1 cellular context compared by ENCODE assay signal in genomic region chr5:72380491-72381274, GRCh38.
TF ChIP-seq lines count a peak whose summit lies in the region.

No MANE protein-coding gene starts in this region.

TF ChIP-seq in HepG2, 621 proteins besides CTCF, POLR2A, EP300 and RAD21 (continued from another document):
- TF ChIP-seq BCLAF1 (IDR thresholded peaks at IDR 0.05) = no peak
- no peak for TF ChIP-seq ZNF124 (CRISPR knock-in tag; IDR thresholded peaks at IDR 0.05)
- TF ChIP-seq RBAK (CRISPR knock-in tag; IDR thresholded peaks at IDR 0.05) = no peak
- TF ChIP-seq GZF1 (CRISPR knock-in tag; IDR thresholded peaks at IDR 0.05) = no peak
